In the genomic region with DNA sequence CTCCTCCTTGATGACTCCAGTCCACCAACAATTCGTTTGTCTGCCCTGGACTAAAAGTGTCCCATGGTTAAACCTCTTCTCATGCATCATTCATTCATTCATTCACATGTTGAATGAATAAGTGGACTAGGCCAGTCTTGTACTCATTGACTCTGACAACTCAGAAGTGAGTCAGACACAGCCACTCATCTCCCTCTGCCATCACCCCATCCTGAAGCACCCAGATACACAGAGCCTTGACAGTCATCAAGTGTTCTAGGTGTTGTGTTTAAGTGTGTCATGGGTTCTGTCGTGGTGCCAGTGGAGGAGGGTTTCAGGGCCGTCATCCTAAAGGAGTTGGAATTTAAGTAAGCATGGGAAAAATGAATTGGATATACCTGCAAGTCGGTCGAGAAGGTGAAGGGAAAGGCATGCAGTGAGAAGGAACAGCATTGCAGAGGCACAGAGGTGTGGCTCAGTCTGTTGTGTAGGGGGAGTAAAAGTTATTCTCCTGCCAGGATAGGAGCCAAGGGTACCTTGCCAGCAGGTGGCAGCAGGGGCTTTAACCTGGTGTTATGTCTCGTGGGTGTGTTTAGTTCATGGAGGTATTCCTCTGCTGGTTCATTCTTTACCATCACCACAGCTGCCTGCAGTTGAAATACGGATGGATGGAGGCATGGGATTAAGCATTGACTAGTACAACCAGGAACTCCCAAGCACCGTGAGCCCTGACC, we compare ENCODE assay signal across 14 cellular contexts. TPM values are rescaled to one million over a fixed set of nuclear protein-coding genes. Genes with fewer than 3 reads are reported as not detected.
DNase-seq lines count a peak whose midpoint lies in the region; ATAC-seq and TF ChIP-seq lines count a peak whose summit lies in the region.
"Had no signal": no experiment of that assay in that cellular context is flagged by ENCODE, and none has a peak within 500 bp of the region (broad histone marks: within the 10 kb centered on the region; RNA-seq: fewer than 3 reads in every experiment).

No MANE protein-coding gene starts in this region.

- no peak overlapping the region for H3K4me2 ChIP-seq in PC-3 (ENCODE audit: low read length)

- no TSS peak for BruUV-seq in PC-3 (replicated peaks; lab: Mats Ljungman, UMichigan)

- H3K4me1 ChIP-seq in PC-3 (ENCODE audit: insufficient read depth, low read length) = peaks cover 9% of the 10 kb centered on the region
- no peaks in the 10 kb centered on the region for H3K4me1 ChIP-seq in upper lobe of right lung
- H3K4me1 ChIP-seq: Caco-2, vagina had no signal

- no peaks in the 10 kb centered on the region for H3K79me2 ChIP-seq in PC-3 (ENCODE audit: low read length)

- CTCF ChIA-PET in PC-3 (lab: Charles Lee) = no interaction called here

- H3K27me3 Mint-ChIP-seq in stimulated activated naive CD8-positive, alpha-beta T cell treated with anti-CD3 and anti-CD28 coated beads, Interleukin-15, amount 100 ng/mL, for 72 hours = no peaks in the 10 kb centered on the region
- H3K27me3 Mint-ChIP-seq in effector memory CD8-positive, alpha-beta T cell = peaks cover 0 to 9% of the 10 kb centered on the region in 2 donors

- H3K9me3 Mint-ChIP-seq in stimulated activated naive CD8-positive, alpha-beta T cell treated with anti-CD3 and anti-CD28 coated beads, Interleukin-15, amount 100 ng/mL, for 72 hours = no peaks in the 10 kb centered on the region
- no peaks in the 10 kb centered on the region for H3K9me3 Mint-ChIP-seq in effector memory CD8-positive, alpha-beta T cell

- no peaks in the 10 kb centered on the region for H3K9me3 ChIP-seq in PC-3 (ENCODE audit: low read length)
- no peaks in the 10 kb centered on the region for H3K9me3 ChIP-seq in upper lobe of right lung
- H3K9me3 ChIP-seq: Caco-2, vagina had no signal

- no peaks in the 10 kb centered on the region for H3K9me2 ChIP-seq in PC-3 (replicated peaks; ENCODE audit: low read length)

- H3K27me3 ChIP-seq in PC-3 (ENCODE audit: low read length) = no peaks in the 10 kb centered on the region
- H3K27me3 ChIP-seq in upper lobe of right lung = no peaks in the 10 kb centered on the region
- H3K27me3 ChIP-seq: vagina had no signal

- H3K36me3 ChIP-seq in PC-3 (ENCODE audit: low read depth, low read length) (no peaks in the 10 kb centered on the region), upper lobe of right lung (no peaks in the 10 kb centered on the region)
- H3K36me3 ChIP-seq: vagina had no signal

- no peaks in the 10 kb centered on the region for H3K36me3 Mint-ChIP-seq in effector memory CD8-positive, alpha-beta T cell (ENCODE audit: insufficient read depth)

- intact Hi-C loops in PC-3 (cut with micrococcal nuclease) (no loop called here), upper lobe of right lung (cut with DNase I) (no loop called here)

- DNase-seq in stimulated activated naive CD8-positive, alpha-beta T cell treated with anti-CD3 and anti-CD28 coated beads, Interleukin-15, amount 100 ng/mL, for 72 hours = peak in 1 of 2 donors; percentile 12
- no peak for DNase-seq in stimulated activated naive CD8-positive, alpha-beta T cell treated with anti-CD3 and anti-CD28 coated beads, Interleukin-15, Interleukin-2, amounts not matched to agents 100 U/mL and 50 U/mL, for 24 hours
- DNase-seq in PC-3 (peak; percentile 41), hippocampal formation (lab: John Stamatoyannopoulos, UW) (no peak), upper lobe of right lung (no peak), COLO829 (ENCODE audit: low spot score) (no peak), T-helper 1 cell (no peak)
- DNase-seq in effector memory CD8-positive, alpha-beta T cell = peak in 1 of 3 experiments; percentile 4
- DNase-seq: Caco-2, KG1, NCI-H524 treated with DMSO at 0.1 percent for 48 hours, SW 1271 had no signal

- H2AFZ ChIP-seq in PC-3 (ENCODE audit: low read length) = no peak overlapping the region

- H3K4me3 ChIP-seq in PC-3 (ENCODE audit: low read length) = no peak overlapping the region
- no peak overlapping the region for H3K4me3 ChIP-seq in upper lobe of right lung
- H3K4me3 ChIP-seq: vagina had no signal

- peaks cover 5% of the 10 kb centered on the region for H3K4me1 Mint-ChIP-seq in stimulated activated naive CD8-positive, alpha-beta T cell treated with anti-CD3 and anti-CD28 coated beads, Interleukin-15, amount 100 ng/mL, for 72 hours
- H3K4me1 Mint-ChIP-seq in effector memory CD8-positive, alpha-beta T cell (ENCODE audit: low read depth in 2 of 2) = peaks cover 0 to 2% of the 10 kb centered on the region in 2 donors

- no peaks in the 10 kb centered on the region for H4K20me1 ChIP-seq in PC-3 (ENCODE audit: low read length)

- no peak overlapping the region for H3K9ac ChIP-seq in PC-3 (ENCODE audit: low read length)

- H3K4me3 Mint-ChIP-seq in stimulated activated naive CD8-positive, alpha-beta T cell treated with anti-CD3 and anti-CD28 coated beads, Interleukin-15, amount 100 ng/mL, for 72 hours = no peak overlapping the region
- no peak overlapping the region for H3K4me3 Mint-ChIP-seq in effector memory CD8-positive, alpha-beta T cell

- peak; percentile 60 for ATAC-seq in stimulated activated naive CD8-positive, alpha-beta T cell treated with anti-CD3 and anti-CD28 coated beads, Interleukin-15, amount 100 ng/mL, for 72 hours
- ATAC-seq in stimulated activated naive CD8-positive, alpha-beta T cell treated with anti-CD3 and anti-CD28 coated beads, Interleukin-15, Interleukin-2, amounts not matched to agents 100 U/mL and 50 U/mL, for 24 hours = no peak
- peak; percentile 13; the same call in 1 of the 2 replicates for ATAC-seq in PC-3
- peak; percentile 54 for ATAC-seq in effector memory CD8-positive, alpha-beta T cell (replicated peaks)
- no peak for ATAC-seq in upper lobe of right lung

- peak; percentile 34 for TF ChIP-seq CTCF in PC-3 (conservative IDR thresholded peaks at IDR 0.05; ENCODE audit: low read depth, low read length)
- TF ChIP-seq CTCF in upper lobe of right lung (IDR thresholded peaks at IDR 0.05) = no peak

- no peaks in the 10 kb centered on the region for H3F3A ChIP-seq in PC-3 (ENCODE audit: low read length, unreplicated experiment)

- peak overlapping the region; percentile 27 to 83 for H3K27ac Mint-ChIP-seq in stimulated activated naive CD8-positive, alpha-beta T cell treated with anti-CD3 and anti-CD28 coated beads, Interleukin-15, amount 100 ng/mL, for 72 hours
- no peak overlapping the region for H3K27ac Mint-ChIP-seq in effector memory CD8-positive, alpha-beta T cell

- H3K27ac ChIP-seq in PC-3 (ENCODE audit: low read length) (peak overlapping the region; percentile 36; the same call in 1 of the 2 replicates), upper lobe of right lung (no peak overlapping the region)
- H3K27ac ChIP-seq: vagina had no signal

- POLR2A ChIA-PET in PC-3 (lab: Charles Lee; ENCODE audit: unreplicated experiment) = no interaction called here

RNA-seq across cellular contexts. Expression of a gene that starts 18.3 kb away (rescaled TPM):
- 61.4 and 67.9 TPM in 2 replicates for total RNA-seq in PC-3 (2014; rRNA removed)
- 98.4 TPM for total RNA-seq in upper lobe of right lung

RNA-seq across cellular contexts. Expression of a gene that starts 27.8 kb away (rescaled TPM):
- total RNA-seq in PC-3 (2014; rRNA removed) = not detected in 2 replicates
- total RNA-seq in upper lobe of right lung = not detected
- total RNA-seq: renal cortical epithelial cell, vagina had no signal

Comparison
In these comparisons a context has a peak if more than half of its experiments do, and no peak if none do; other contexts are left out.
1. ATAC-seq: peak in stimulated activated naive CD8-positive, alpha-beta T cell treated with anti-CD3 and anti-CD28 coated beads, Interleukin-15, amount 100 ng/mL, for 72 hours (single experiment), PC-3 (single experiment) and effector memory CD8-positive, alpha-beta T cell (single experiment); none in stimulated activated naive CD8-positive, alpha-beta T cell treated with anti-CD3 and anti-CD28 coated beads, Interleukin-15, Interleukin-2, amounts not matched to agents 100 U/mL and 50 U/mL, for 24 hours (single experiment) and upper lobe of right lung (single experiment).
2. H3K27ac Mint-ChIP-seq: peak in stimulated activated naive CD8-positive, alpha-beta T cell treated with anti-CD3 and anti-CD28 coated beads, Interleukin-15, amount 100 ng/mL, for 72 hours (2 of 2); none in effector memory CD8-positive, alpha-beta T cell (0 of 2).